8 cellular contexts compared by ENCODE assay signal in genomic region chr10:13340626-13341370, GRCh38. TPM values are rescaled to one million over a fixed set of nuclear protein-coding genes. Genes with fewer than 3 reads are reported as not detected.
DNase-seq lines count a peak whose midpoint lies in the region; ATAC-seq and TF ChIP-seq lines count a peak whose summit lies in the region.

No MANE protein-coding gene starts in this region.

- H3K36me3 ChIP-seq in psoas muscle (ENCODE audit: insufficient read depth in 1 of 2, low read depth in 1 of 2) = peaks cover 4 to 17% of the 10 kb centered on the region in 2 donors

- H3K4me1 ChIP-seq in psoas muscle = peaks cover 30% of the 10 kb centered on the region

- peaks cover 18% of the 10 kb centered on the region for H3K36me3 Mint-ChIP-seq in activated T-cell treated with anti-CD3 and anti-CD28 coated beads, Interleukin-2, amount 50 U/mL, for 4 hours (ENCODE audit: insufficient read depth)
- H3K36me3 Mint-ChIP-seq in activated T-cell treated with anti-CD3 and anti-CD28 coated beads, Interleukin-2, amount 50 U/mL, for 24 hours (ENCODE audit: low read depth) = peaks cover 82% of the 10 kb centered on the region
- H3K36me3 Mint-ChIP-seq in T-helper 2 cell treated with Interferon-gamma antibody and Interleukin-4, amounts not matched to agents 5 μg/mL and 100 μg/mL, for 36 hours (ENCODE audit: low read depth) = peaks cover 41% of the 10 kb centered on the region

- H3K27me3 ChIP-seq in psoas muscle (ENCODE audit: insufficient read depth in 3 of 3, low read length in 2 of 3) = no peaks in the 10 kb centered on the region

- H3K4me3 Mint-ChIP-seq in activated T-cell treated with anti-CD3 and anti-CD28 coated beads, Interleukin-2, amount 50 U/mL, for 4 hours = peak overlapping the region; percentile 35
- H3K4me3 Mint-ChIP-seq in activated T-cell treated with anti-CD3 and anti-CD28 coated beads, Interleukin-2, amount 50 U/mL, for 24 hours = no peak overlapping the region
- H3K4me3 Mint-ChIP-seq in T-helper 2 cell treated with Interferon-gamma antibody and Interleukin-4, amounts not matched to agents 5 μg/mL and 100 μg/mL, for 36 hours = peak overlapping the region; percentile 57

- H3K27me3 Mint-ChIP-seq in activated T-cell treated with anti-CD3 and anti-CD28 coated beads, Interleukin-2, amount 50 U/mL, for 4 hours (ENCODE audit: low read depth) = no peaks in the 10 kb centered on the region
- H3K27me3 Mint-ChIP-seq in activated T-cell treated with anti-CD3 and anti-CD28 coated beads, Interleukin-2, amount 50 U/mL, for 24 hours = no peaks in the 10 kb centered on the region
- H3K27me3 Mint-ChIP-seq in T-helper 2 cell treated with Interferon-gamma antibody and Interleukin-4, amounts not matched to agents 5 μg/mL and 100 μg/mL, for 36 hours (ENCODE audit: low read depth) = no peaks in the 10 kb centered on the region

- TF ChIP-seq CTCF in psoas muscle (IDR thresholded peaks at IDR 0.05) = no peak

- WGBS in psoas muscle, 3 donors = 81 to 84% (median 83%) methylated on average over 12 of the region's 12 CpGs

- H3K27ac Mint-ChIP-seq in activated T-cell treated with anti-CD3 and anti-CD28 coated beads, Interleukin-2, amount 50 U/mL, for 24 hours = no peak overlapping the region
- peak overlapping the region; percentile 61 for H3K27ac Mint-ChIP-seq in T-helper 2 cell treated with Interferon-gamma antibody and Interleukin-4, amounts not matched to agents 5 μg/mL and 100 μg/mL, for 36 hours

- peak; percentile 87 to 89 for ATAC-seq in activated T-cell treated with anti-CD3 and anti-CD28 coated beads, Interleukin-2, amount 50 U/mL, for 4 hours
- ATAC-seq in HG02840 (IDR thresholded peaks at IDR 0.05; ENCODE audit: low FRiP score, unreplicated experiment) = peak; percentile 96
- peak in 1 of 4 donors; percentile 59 for ATAC-seq in psoas muscle

- intact Hi-C loops in psoas muscle (cut with DNase I) = no loop called here

- peak; percentile 6 for DNase-seq in activated T-cell treated with anti-CD3 and anti-CD28 coated beads, Interleukin-2, amount 50 U/mL, for 4 hours
- DNase-seq in activated T-cell treated with anti-CD3 and anti-CD28 coated beads, Interleukin-2, amount 50 U/mL, for 24 hours = no peak
- DNase-seq in T-helper 2 cell treated with Interferon-gamma antibody and Interleukin-4, amounts not matched to agents 5 μg/mL and 100 μg/mL, for 36 hours (ENCODE audit: low spot score) = no peak
- no peak for DNase-seq in psoas muscle
- DNase-seq in NCI-H1436 treated with DMSO at 0.1 percent for 48 hours (lab: John Stamatoyannopoulos, UW) = no peak
- no peak for DNase-seq in kidney glomerular epithelial cell (lab: John Stamatoyannopoulos, UW)
- no peak for DNase-seq in amygdala (lab: John Stamatoyannopoulos, UW)

- H3K27ac ChIP-seq in psoas muscle = peak overlapping the region; percentile 62

- H3K9me3 ChIP-seq in psoas muscle = no peaks in the 10 kb centered on the region

- H3K4me1 Mint-ChIP-seq in activated T-cell treated with anti-CD3 and anti-CD28 coated beads, Interleukin-2, amount 50 U/mL, for 4 hours (ENCODE audit: low read depth) = peaks cover 33% of the 10 kb centered on the region
- peaks cover 48% of the 10 kb centered on the region for H3K4me1 Mint-ChIP-seq in activated T-cell treated with anti-CD3 and anti-CD28 coated beads, Interleukin-2, amount 50 U/mL, for 24 hours (ENCODE audit: low read depth)
- peaks cover 24% of the 10 kb centered on the region for H3K4me1 Mint-ChIP-seq in T-helper 2 cell treated with Interferon-gamma antibody and Interleukin-4, amounts not matched to agents 5 μg/mL and 100 μg/mL, for 36 hours (ENCODE audit: low read depth)

- H3K9me3 Mint-ChIP-seq in activated T-cell treated with anti-CD3 and anti-CD28 coated beads, Interleukin-2, amount 50 U/mL, for 4 hours = no peaks in the 10 kb centered on the region
- H3K9me3 Mint-ChIP-seq in activated T-cell treated with anti-CD3 and anti-CD28 coated beads, Interleukin-2, amount 50 U/mL, for 24 hours = no peaks in the 10 kb centered on the region
- no peaks in the 10 kb centered on the region for H3K9me3 Mint-ChIP-seq in T-helper 2 cell treated with Interferon-gamma antibody and Interleukin-4, amounts not matched to agents 5 μg/mL and 100 μg/mL, for 36 hours

- peak overlapping the region; percentile 41 for H3K4me3 ChIP-seq in psoas muscle

RNA-seq across cellular contexts. Expression of gene SEPHS1, which starts 7.3 kb away (rescaled TPM):
- total RNA-seq in activated T-cell treated with anti-CD3 and anti-CD28 coated beads, Interleukin-2, amount 50 U/mL, for 4 hours = 10 to 100 TPM; 43.4 to 56.2 (median 48.5) TPM
- 10 to 100 TPM; 25.1 to 27.1 (median 25.5) TPM for total RNA-seq in psoas muscle
- polyA plus RNA-seq in psoas muscle = 10 to 100 TPM; 29.1 to 61.0 (median 29.1) TPM

RNA-seq across cellular contexts. Expression of gene PHYH, which starts 40.9 kb away (rescaled TPM):
- 1 to 10 TPM; 5.9 to 7.5 (median 6.0) TPM for total RNA-seq in activated T-cell treated with anti-CD3 and anti-CD28 coated beads, Interleukin-2, amount 50 U/mL, for 4 hours
- total RNA-seq in psoas muscle = 100 to 1,000 TPM; 129 to 210 (median 183) TPM
- polyA plus RNA-seq in psoas muscle = 100 to 1,000 TPM in 2 of 3 donors, 10 to 100 TPM in 1; 99.3 to 237 (median 221) TPM

Comparison
In these comparisons a context has a peak if more than half of its experiments do, and no peak if none do; other contexts are left out.
1. RNA of gene PHYH, which starts 40.9 kb away (total RNA-seq): 129 to 210 TPM in psoas muscle; 5.9 to 7.5 TPM in activated T-cell treated with anti-CD3 and anti-CD28 coated beads, Interleukin-2, amount 50 U/mL, for 4 hours; every median in the first group is over 10 times any median in the second.